ENCODE assay signal across 16 cellular contexts in the genomic region with DNA sequence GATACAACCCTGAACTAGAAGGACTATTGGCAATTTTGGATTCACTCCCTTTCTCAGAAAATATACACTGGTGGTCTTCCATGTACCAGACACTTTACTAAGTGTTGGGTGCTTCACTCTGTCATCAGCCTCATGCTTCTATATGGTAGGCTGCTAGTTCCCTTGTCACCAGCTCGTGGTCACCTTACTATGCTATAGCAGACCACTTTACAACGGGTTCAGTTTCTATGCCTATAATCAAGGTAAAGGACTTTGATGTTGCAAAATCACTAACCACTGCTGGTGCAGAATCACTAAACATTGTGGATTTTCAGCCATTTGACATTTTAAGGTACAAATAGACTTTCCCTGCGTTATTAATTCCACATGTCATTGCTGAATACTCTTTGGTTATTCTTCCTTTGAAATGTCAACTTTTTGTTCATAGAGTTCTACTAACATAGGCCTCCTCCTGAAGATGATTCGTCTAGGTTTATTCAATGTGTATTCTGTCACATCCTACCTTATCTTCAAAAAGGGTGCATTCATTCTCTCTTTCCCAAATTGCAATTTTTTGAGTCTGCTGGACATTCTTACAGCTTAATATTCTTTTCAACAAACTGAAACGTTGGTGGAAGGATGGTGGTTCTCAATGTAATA.
"Had no signal": no experiment of that assay in that cellular context is flagged by ENCODE, and none has a peak within 500 bp of the region (broad histone marks: within the 10 kb centered on the region; RNA-seq: fewer than 3 reads in every experiment).

No MANE protein-coding gene starts in this region.

- DNase-seq: activated CD8-positive, alpha-beta memory T cell treated with anti-CD3 and anti-CD28 coated beads for 24 hours; activated effector memory CD4-positive, alpha-beta T cell treated with Interleukin-2 at 50 U/mL for 16 hours; dorsolateral prefrontal cortex; endodermal cell; left colon; naive B cell; stimulated activated CD4-positive, alpha-beta T cell treated with anti-CD3 and anti-CD28 coated beads, Interleukin-1b, Interleukin-23, amount 100 ng/mL, for 48 hours; tibial artery; WERI-Rb-1 had no signal

- H3K4me1 ChIP-seq: gastroesophageal sphincter, parathyroid adenoma, tibial artery had no signal

- H3K27ac Mint-ChIP-seq: endodermal cell; naive B cell; T-helper 1 cell treated with Interleukin-12 subunit alpha and Interleukin-12 subunit beta and Interleukin-4 antibody, amounts not matched to agents 30 μg/mL and 1 μg/mL, for 36 hours had no signal

- H3K36me3 ChIP-seq: WERI-Rb-1 had no signal

- H3K9me3 ChIP-seq: gastroesophageal sphincter, neutrophil, tibial artery had no signal

- ATAC-seq: gastroesophageal sphincter, left colon had no signal

- H3K4me3 Mint-ChIP-seq: endodermal cell; naive B cell; T-helper 1 cell treated with Interleukin-12 subunit alpha and Interleukin-12 subunit beta and Interleukin-4 antibody, amounts not matched to agents 30 μg/mL and 1 μg/mL, for 36 hours had no signal

- FAIRE-seq: islet of Langerhans, urothelium cell line had no signal

- H3K27me3 Mint-ChIP-seq: naive B cell had no signal

- H3K27ac ChIP-seq: cardiac muscle cell, gastroesophageal sphincter, neutrophil, parathyroid adenoma, tibial artery, WERI-Rb-1 had no signal

- H3K27me3 ChIP-seq: cardiac muscle cell, dorsolateral prefrontal cortex, gastroesophageal sphincter, neutrophil, tibial artery had no signal

- H3K9me3 Mint-ChIP-seq: endodermal cell; naive B cell; T-helper 1 cell treated with Interleukin-12 subunit alpha and Interleukin-12 subunit beta and Interleukin-4 antibody, amounts not matched to agents 30 μg/mL and 1 μg/mL, for 36 hours had no signal

- H3K9ac ChIP-seq: parathyroid adenoma had no signal

- H3K79me2 ChIP-seq: parathyroid adenoma had no signal

- H3K4me3 ChIP-seq: cardiac muscle cell, dorsolateral prefrontal cortex, gastroesophageal sphincter, tibial artery had no signal

- H2AFZ ChIP-seq: parathyroid adenoma had no signal
